In the genomic region with DNA sequence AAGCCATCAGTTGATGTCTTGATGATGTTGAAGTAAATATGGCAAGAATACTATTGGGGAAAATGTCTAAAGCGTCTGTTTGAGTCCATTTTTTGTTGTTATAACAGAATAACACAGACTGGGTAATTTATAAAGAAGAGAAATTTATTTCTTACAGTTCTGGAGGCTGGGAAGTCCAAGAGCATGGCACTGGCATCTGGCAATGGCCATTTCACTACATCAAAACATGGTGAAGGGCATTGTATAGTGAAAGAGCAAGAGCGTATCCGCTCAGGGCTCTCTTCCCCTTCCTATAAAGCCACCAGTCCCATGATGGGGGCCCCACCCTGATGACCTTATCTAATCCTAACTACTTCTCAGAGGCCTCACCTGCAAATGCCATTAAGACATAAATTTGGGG, we compare ENCODE assay signal across 8 cellular contexts.
"Had no signal": no experiment of that assay in that cellular context is flagged by ENCODE, and none has a peak within 500 bp of the region (broad histone marks: within the 10 kb centered on the region; RNA-seq: fewer than 3 reads in every experiment).

No MANE protein-coding gene starts in this region.

- DNase-seq: GDM1, GF-D8 had no signal

- FAIRE-seq: G401.6, GM12878, GM12891, GM12892, GM18507, GM19239 had no signal

- H3K4me3 ChIP-seq: GM12878 had no signal

- ATAC-seq: GM12878 had no signal
